In the genomic region with DNA sequence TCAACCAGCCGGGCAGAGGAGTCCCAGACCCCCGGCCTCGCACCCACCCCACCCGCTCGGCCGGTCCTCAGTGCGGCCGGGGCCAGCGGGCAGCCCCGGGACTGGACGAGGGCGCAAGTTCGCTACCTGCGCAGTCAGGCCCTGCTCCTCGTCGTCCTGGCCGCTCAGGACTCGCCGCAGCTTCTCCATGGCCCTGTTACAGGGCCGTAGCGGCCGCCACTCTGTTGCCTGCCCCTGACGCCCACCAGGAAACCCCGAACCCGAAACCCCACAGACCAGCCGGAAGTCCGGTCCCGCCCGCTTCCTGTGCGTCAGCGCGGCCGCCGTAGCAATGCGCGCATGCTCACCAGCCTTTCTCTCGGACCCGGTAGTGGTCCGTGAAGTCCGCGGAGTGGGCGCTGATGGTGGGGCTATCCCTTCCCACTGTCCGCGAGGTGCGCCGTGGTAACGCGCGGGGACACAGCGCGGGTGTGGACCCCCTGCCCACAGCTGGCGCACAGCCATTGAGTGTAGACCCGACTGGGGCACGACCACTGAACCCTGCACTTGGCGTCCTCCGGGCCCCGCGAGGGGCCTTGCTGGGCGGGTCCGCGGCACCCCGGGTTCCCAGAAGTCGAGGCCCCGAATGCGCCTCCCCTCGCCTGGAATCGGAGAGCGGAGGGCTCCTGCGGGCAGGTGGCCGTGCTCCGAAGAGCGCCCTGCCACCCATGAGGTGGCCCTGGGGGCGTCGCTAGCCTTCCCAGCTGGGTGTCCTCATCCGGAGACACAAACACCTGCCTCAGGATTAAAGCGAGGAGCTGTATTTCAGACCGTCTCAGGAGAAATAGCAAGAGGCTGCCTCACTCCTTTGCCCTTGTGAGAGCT, we compare ENCODE assay signal across 8 cellular contexts.
DNase-seq lines count a peak whose midpoint lies in the region; ATAC-seq and TF ChIP-seq lines count a peak whose summit lies in the region.

SFT2D1 (minus strand) TSS at position 253 of the 864 bp plus-strand sequence; CDS start at position 189, 64 bp downstream.

- peak; percentile 93 for DNase-seq in AG08395 (ENCODE audit: low spot score)
- peak; percentile 74 for DNase-seq in NCI-H345 (lab: John Stamatoyannopoulos, UW)
- DNase-seq in activated CD4-positive, alpha-beta T cell treated with anti-CD3 and anti-CD28 coated beads for 24 hours (ENCODE audit: low read depth in 2 of 2), result peak; percentile 60 to 73
- peak; percentile 77 for DNase-seq in choroid plexus epithelial cell (ENCODE audit: low read depth)
- peak; percentile 45 to 76 (median 62) for DNase-seq in stimulated activated CD4-positive, alpha-beta T cell treated with anti-CD3 and anti-CD28 coated beads, Interleukin-1b, Interleukin-23, amount 100 ng/mL, for 24 hours (ENCODE audit: low read depth in 4 of 4, low spot score in 1 of 4)

- no peaks in the 10 kb centered on the region for H3K27me3 ChIP-seq in layer of hippocampus (ENCODE audit: control insufficient read depth, insufficient read depth, low read length)

- H3K4me3 ChIP-seq in choroid plexus epithelial cell (ENCODE audit: low read depth, low read length), result peak within 1 kb of the TSS; percentile 100

- H3K27ac ChIP-seq in layer of hippocampus (ENCODE audit: low read depth, low read length), result peak within 1 kb of the TSS; percentile 92

- TF ChIP-seq CTCF in choroid plexus epithelial cell (conservative IDR thresholded peaks at IDR 0.05; ENCODE audit: low read depth, low read length), result no peak

- ATAC-seq in GM18870 (IDR thresholded peaks at IDR 0.05; ENCODE audit: unreplicated experiment), result peak; percentile 85
- peak; percentile 89 for ATAC-seq in HG03108 (IDR thresholded peaks at IDR 0.05; ENCODE audit: unreplicated experiment)

Comparison
In these comparisons a context has a peak if more than half of its experiments do, and no peak if none do; other contexts are left out.
1. Peak in every context shown above with its lines: DNase-seq, ATAC-seq, H3K4me3 ChIP-seq and H3K27ac ChIP-seq.